In the genomic region with DNA sequence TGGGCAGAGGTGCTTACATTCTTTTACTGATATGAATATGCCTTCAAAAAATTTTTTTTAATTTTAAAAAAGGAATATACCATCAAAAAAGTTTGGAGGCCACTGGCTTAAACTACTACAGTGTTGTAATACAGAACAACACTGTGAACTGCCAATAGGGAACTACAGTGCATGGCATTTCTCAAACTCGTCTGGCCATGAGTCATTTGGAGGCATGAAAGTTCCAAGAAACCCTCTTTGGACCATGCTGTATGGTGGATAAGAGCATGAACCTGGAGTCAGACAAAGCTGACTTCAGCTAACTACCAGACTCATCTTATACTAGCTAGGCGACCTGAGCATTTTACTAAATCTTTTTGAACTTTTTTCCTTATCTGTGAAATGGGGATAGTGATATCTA, we compare ENCODE assay signal across 1 cellular context.
TF ChIP-seq lines count a peak whose summit lies in the region.

No MANE protein-coding gene starts in this region.

TF ChIP-seq in GM12878, 131 proteins besides CTCF, POLR2A, EP300 and RAD21:
- TF ChIP-seq PAX5 (IDR thresholded peaks at IDR 0.05; ENCODE audit: borderline replicate concordance, low read depth, low read length) (no peak), RBBP5 (conservative IDR thresholded peaks at IDR 0.05) (no peak)
- TF ChIP-seq, protein P1, sequence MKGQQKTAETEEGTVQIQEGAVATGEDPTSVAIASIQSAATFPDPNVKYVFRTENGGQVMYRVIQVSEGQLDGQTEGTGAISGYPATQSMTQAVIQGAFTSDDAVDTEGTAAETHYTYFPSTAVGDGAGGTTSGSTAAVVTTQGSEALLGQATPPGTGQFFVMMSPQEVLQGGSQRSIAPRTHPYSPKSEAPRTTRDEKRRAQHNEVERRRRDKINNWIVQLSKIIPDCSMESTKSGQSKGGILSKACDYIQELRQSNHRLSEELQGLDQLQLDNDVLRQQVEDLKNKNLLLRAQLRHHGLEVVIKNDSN (IDR thresholded peaks at IDR 0.05; ENCODE audit: borderline replicate concordance, extremely low read length, insufficient read depth, low read depth, low read length): no peak
